Comparison of ENCODE assay signal across 21 cellular contexts in genomic region chr6:1705183-1705582, GRCh38.
DNase-seq lines count a peak whose midpoint lies in the region; ATAC-seq, FAIRE-seq and TF ChIP-seq lines count a peak whose summit lies in the region.
"Had no signal": no experiment of that assay in that cellular context is flagged by ENCODE, and none has a peak within 500 bp of the region (broad histone marks: within the 10 kb centered on the region; RNA-seq: fewer than 3 reads in every experiment).

No MANE protein-coding gene starts in this region.

- CTCF ChIA-PET in HepG2 (lab: Yijun Ruan, JAX; ENCODE audit: low intra/inter-chr PET ratio, low total read pairs): no interaction called here

- H3K9me1 ChIP-seq in keratinocyte (ENCODE audit: control insufficient read depth, extremely low read depth, insufficient read depth, low read length): no peaks in the 10 kb centered on the region

- H3K4me3 ChIP-seq in HepG2 (replicated peaks in 1 of 3; ENCODE audit: insufficient read depth in 1 of 3, low read depth in 2 of 3, low read length in 3 of 3) (no peak overlapping the region), right lobe of liver (no peak overlapping the region), keratinocyte (ENCODE audit: control insufficient read depth in 2 of 3, extremely low read depth in 1 of 3, insufficient read depth in 2 of 3, low read depth in 1 of 3, low read length in 3 of 3) (no peak overlapping the region), thyroid gland (replicated peaks in 1 of 3) (no peak overlapping the region)
- H3K4me3 ChIP-seq: GM12878, GM23338 had no signal

- no TSS peak for BruUV-seq in HepG2 (replicated peaks; lab: Mats Ljungman, UMichigan)

- no peak for ATAC-seq in HepG2
- ATAC-seq in right lobe of liver: no peak
- ATAC-seq: GM12878, GM23338 had no signal

- POLR2A ChIA-PET in HepG2 (lab: Yijun Ruan, JAX): no interaction called here

- FAIRE-seq in HepG2 (lab: Jason Lieb, UNC): no peak
- no peak for FAIRE-seq in keratinocyte (lab: Jason Lieb, UNC)
- FAIRE-seq: D721Med, GM12878, H54 had no signal

- H4K20me1 ChIP-seq in HepG2 (ENCODE audit: insufficient read depth, low read length) (peaks cover 8% of the 10 kb centered on the region; the same call in 1 of the 2 replicates), keratinocyte (ENCODE audit: control insufficient read depth, extremely low read depth, insufficient read depth, low read length) (no peaks in the 10 kb centered on the region)

- dilution Hi-C loops in keratinocyte (cut with MboI; ENCODE audit: extremely low pct_ligation_motif_present, low sequenced_read_pairs): no loop called here

- TF ChIP-seq EP300 in HepG2 (IDR thresholded peaks at IDR 0.05; ENCODE audit: low read depth in 2 of 2, low read length in 2 of 2): no peak
- TF ChIP-seq EP300 in HepG2 (CRISPR knock-in tag; IDR thresholded peaks at IDR 0.05; ENCODE audit: borderline replicate concordance): no peak

- H3K36me3 ChIP-seq in HepG2 (replicated peaks in 1 of 2; ENCODE audit: control insufficient read depth in 1 of 2, insufficient read depth in 2 of 2, low read length in 2 of 2) (peaks cover 0 to 13% of the 10 kb centered on the region in 2 experiments; a peak in 3 of 5 replicates), right lobe of liver (no peaks in the 10 kb centered on the region), keratinocyte (ENCODE audit: control insufficient read depth in 2 of 2, extremely low read depth in 1 of 2, insufficient read depth in 2 of 2, low read length in 2 of 2) (no peaks in the 10 kb centered on the region), thyroid gland (no peaks in the 10 kb centered on the region)
- H3K36me3 ChIP-seq: BE2C had no signal

- TF ChIP-seq CTCF in HepG2 (CRISPR knock-in tag; IDR thresholded peaks at IDR 0.05) (no peak), right lobe of liver (IDR thresholded peaks at IDR 0.05) (no peak), keratinocyte (optimal IDR thresholded peaks at IDR 0.05 in 1 of 3, IDR thresholded peaks at IDR 0.05 in 1 of 3, conservative IDR thresholded peaks at IDR 0.05 in 1 of 3; ENCODE audit: extremely low read depth in 1 of 3, insufficient read depth in 2 of 3, low read length in 3 of 3) (no peak), thyroid gland (IDR thresholded peaks at IDR 0.05) (no peak)

- peaks cover 24% of the 10 kb centered on the region for H3K4me1 ChIP-seq in HepG2 (ENCODE audit: insufficient read depth, low read length)
- H3K4me1 ChIP-seq in right lobe of liver: no peaks in the 10 kb centered on the region
- peaks cover 36% of the 10 kb centered on the region for H3K4me1 ChIP-seq in keratinocyte (ENCODE audit: control insufficient read depth, extremely low read depth, insufficient read depth, low read length)
- H3K4me1 ChIP-seq in thyroid gland: peaks cover 29 to 31% of the 10 kb centered on the region in 2 donors

- H3K27ac ChIP-seq in HepG2 (ENCODE audit: extremely low read length, insufficient read depth, low read length) (no peak overlapping the region), right lobe of liver (no peak overlapping the region), keratinocyte (ENCODE audit: control insufficient read depth, insufficient read depth, low read length) (peak overlapping the region; percentile 28), thyroid gland (peak overlapping the region in 2 of 3 donors; percentile 25 to 28)
- H3K27ac ChIP-seq: HL-60 had no signal

- WGBS in HepG2 (ENCODE audit: low lambda C conversion rate): 97% methylated on average over 4 of the region's 4 CpGs
- WGBS in right lobe of liver (ENCODE audit: insufficient coverage, low coverage, low lambda C conversion rate, missing lambda C conversion rate): 86% methylated on average over 4 of the region's 4 CpGs
- WGBS in thyroid gland, 2 donors: 74 to 88% methylated on average over 4 of the region's 4 CpGs

- in situ Hi-C loops in HepG2 (cut with HindIII; ENCODE audit: extremely low pct_ligation_motif_present, low pct_unique_long_range_greater_than_20kb): no loop called here

- TF ChIP-seq POLR2A in HepG2 (IDR thresholded peaks at IDR 0.05; ENCODE audit: insufficient read depth in 1 of 2, low read depth in 2 of 2, low read length in 2 of 2): no peak
- TF ChIP-seq POLR2A in right lobe of liver (IDR thresholded peaks at IDR 0.05): no peak
- no peak for TF ChIP-seq POLR2A in thyroid gland (IDR thresholded peaks at IDR 0.05)

- H3K27me3 ChIP-seq in HepG2 (ENCODE audit: control insufficient read depth in 1 of 2, insufficient read depth in 2 of 2, low read length in 2 of 2) (no peaks in the 10 kb centered on the region), right lobe of liver (no peaks in the 10 kb centered on the region), keratinocyte (ENCODE audit: control insufficient read depth, extremely low read depth, insufficient read depth, low read length) (no peaks in the 10 kb centered on the region), thyroid gland (no peaks in the 10 kb centered on the region)
- H3K27me3 ChIP-seq: BE2C had no signal

- H2AFZ ChIP-seq in HepG2 (ENCODE audit: low read length): no peak overlapping the region
- no peak overlapping the region for H2AFZ ChIP-seq in keratinocyte (ENCODE audit: control insufficient read depth, low read length)
- H2AFZ ChIP-seq: GM23338 had no signal

- H3K9me3 ChIP-seq in HepG2 (ENCODE audit: low read length): no peaks in the 10 kb centered on the region
- no peaks in the 10 kb centered on the region for H3K9me3 ChIP-seq in right lobe of liver
- H3K9me3 ChIP-seq in keratinocyte (ENCODE audit: control insufficient read depth, low read depth, low read length): no peaks in the 10 kb centered on the region
- H3K9me3 ChIP-seq in thyroid gland: no peaks in the 10 kb centered on the region
- H3K9me3 ChIP-seq: BE2C, Caco-2 had no signal

- H3K4me2 ChIP-seq in HepG2 (ENCODE audit: low read depth, low read length): no peak overlapping the region
- no peak overlapping the region for H3K4me2 ChIP-seq in keratinocyte (ENCODE audit: control insufficient read depth, extremely low read depth, insufficient read depth, low read depth, low read length)
- H3K4me2 ChIP-seq: GM23338 had no signal

- intact Hi-C loops in HepG2 (cut with micrococcal nuclease; ENCODE audit: unreplicated experiment) (no loop called here), right lobe of liver (cut with DNase I) (no loop called here), thyroid gland (cut with DNase I) (no loop called here)

- TF ChIP-seq RAD21 in HepG2 (CRISPR knock-in tag; IDR thresholded peaks at IDR 0.05): no peak

- H3K79me2 ChIP-seq in HepG2 (ENCODE audit: insufficient read depth, low read length) (no peaks in the 10 kb centered on the region), keratinocyte (ENCODE audit: control insufficient read depth, insufficient read depth, low read length) (no peaks in the 10 kb centered on the region)

- DNase-seq in HepG2 (ENCODE audit: low spot score) (no peak), right lobe of liver (no peak), NCI-H82 treated with DMSO at 0.1 percent for 48 hours (lab: John Stamatoyannopoulos, UW; ENCODE audit: unreplicated experiment) (peak; percentile 70), keratinocyte (ENCODE audit: low read depth, low spot score) (no peak), thyroid gland (no peak), KG1 (lab: John Stamatoyannopoulos, UW) (no peak), NCI-H2227 treated with DMSO at 0.1 percent for 48 hours (lab: John Stamatoyannopoulos, UW) (no peak), Ammon's horn (ENCODE audit: low spot score) (no peak)
- DNase-seq: BE2C; C1 segment of cervical spinal cord; Caco-2; CD4-positive, CD25-positive, alpha-beta regulatory T cell; CD8-positive, alpha-beta memory T cell; DMS79 treated with DMSO at 0.1 percent for 48 hours; HCEC 1CT; KBM-7 had no signal

- H3K9ac ChIP-seq in HepG2 (ENCODE audit: insufficient read depth, low read depth, low read length) (no peak overlapping the region), keratinocyte (ENCODE audit: control insufficient read depth, extremely low read depth, insufficient read depth, low read length) (no peak overlapping the region)

TF ChIP-seq in HepG2, 621 proteins besides CTCF, POLR2A, EP300 and RAD21:
- TF ChIP-seq ZNF510 (CRISPR knock-in tag; IDR thresholded peaks at IDR 0.05; ENCODE audit: low read depth) (no peak), KDM5A (IDR thresholded peaks at IDR 0.05; ENCODE audit: borderline replicate concordance, low read length) (no peak), ZBTB7B (CRISPR knock-in tag; IDR thresholded peaks at IDR 0.05) (no peak), ZNF83 (CRISPR knock-in tag; IDR thresholded peaks at IDR 0.05; ENCODE audit: borderline replicate concordance) (no peak), RBM22 (optimal IDR thresholded peaks at IDR 0.05; ENCODE audit: low read length) (peak; percentile 56), SP2 (CRISPR knock-in tag; IDR thresholded peaks at IDR 0.05) (no peak), ZNF747 (CRISPR knock-in tag; IDR thresholded peaks at IDR 0.05; ENCODE audit: borderline replicate concordance) (no peak), STAT5B (CRISPR knock-in tag; IDR thresholded peaks at IDR 0.05) (no peak), MBNL3 (CRISPR knock-in tag; conservative IDR thresholded peaks at IDR 0.05) (no peak), HOXA3 (CRISPR knock-in tag; IDR thresholded peaks at IDR 0.05) (no peak), ASH2L (IDR thresholded peaks at IDR 0.05; ENCODE audit: insufficient read length, low read depth, low read length) (no peak), ZNF878 (CRISPR knock-in tag; IDR thresholded peaks at IDR 0.05) (no peak), TRIM24 (CRISPR knock-in tag; IDR thresholded peaks at IDR 0.05) (0 out of 2 replicates have a peak, but pooled peaks have one; percentile 26)
- TF ChIP-seq, protein P1, sequence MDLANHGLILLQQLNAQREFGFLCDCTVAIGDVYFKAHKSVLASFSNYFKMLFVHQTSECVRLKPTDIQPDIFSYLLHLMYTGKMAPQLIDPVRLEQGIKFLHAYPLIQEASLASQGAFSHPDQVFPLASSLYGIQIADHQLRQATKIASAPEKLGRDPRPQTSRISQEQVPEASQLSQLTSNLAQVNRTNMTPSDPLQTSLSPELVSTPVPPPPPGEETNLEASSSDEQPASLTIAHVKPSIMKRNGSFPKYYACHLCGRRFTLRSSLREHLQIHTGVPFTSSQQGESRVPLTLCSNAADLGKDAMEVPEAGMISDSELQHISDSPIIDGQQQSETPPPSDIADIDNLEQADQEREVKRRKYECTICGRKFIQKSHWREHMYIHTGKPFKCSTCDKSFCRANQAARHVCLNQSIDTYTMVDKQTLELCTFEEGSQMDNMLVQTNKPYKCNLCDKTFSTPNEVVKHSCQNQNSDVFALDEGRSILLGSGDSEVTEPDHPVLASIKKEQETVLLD (CRISPR knock-in tag; IDR thresholded peaks at IDR 0.05; ENCODE audit: low read depth): no peak
TF ChIP-seq in HepG2: peak in this region for 2.

Comparison
In these comparisons a context has a peak if more than half of its experiments do, and no peak if none do; other contexts are left out.
1. H3K27ac ChIP-seq: peak in keratinocyte (single experiment) and thyroid gland (2 of 3); none in HepG2 (single experiment) and right lobe of liver (0 of 3).